In the genomic region with DNA sequence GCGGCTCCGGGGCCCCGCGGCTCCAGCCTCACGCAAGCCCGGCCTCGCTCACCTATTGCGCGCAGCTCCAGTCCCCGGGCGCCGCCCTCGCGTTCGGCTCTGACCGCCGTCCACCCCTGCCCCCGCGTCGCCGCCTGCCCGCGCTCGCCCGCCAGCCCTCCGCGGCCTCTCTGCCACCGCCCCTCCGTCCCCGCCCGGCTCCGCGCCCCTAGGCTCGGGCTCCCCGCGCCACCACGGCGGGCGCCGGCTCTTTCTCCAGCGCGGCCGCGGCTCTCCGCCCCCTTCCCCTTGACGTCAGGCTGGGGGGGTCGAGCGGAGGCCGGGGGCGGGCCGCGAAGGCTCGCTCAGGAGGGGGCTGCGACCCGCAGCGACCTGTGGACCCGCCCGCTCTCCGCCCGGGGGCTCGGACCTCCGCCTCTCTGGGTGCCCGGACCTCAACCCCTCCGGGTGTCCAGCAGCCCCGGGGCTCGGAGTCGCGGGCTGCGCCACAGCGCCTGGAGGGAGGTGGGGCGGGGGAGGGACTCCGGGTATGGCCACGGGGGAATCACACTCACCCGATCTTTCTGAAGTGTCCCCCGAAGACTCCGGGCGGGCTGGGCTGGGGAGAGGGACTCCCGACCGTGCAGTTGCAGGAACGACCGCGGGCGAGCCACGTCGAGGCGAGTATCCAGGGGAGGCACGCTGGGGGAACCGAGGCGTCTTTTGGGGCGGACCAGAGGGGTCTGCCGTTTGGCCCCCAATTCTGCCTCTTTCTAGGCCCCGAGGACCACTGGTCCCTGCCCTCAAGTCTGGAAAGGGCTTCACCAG, we compare ENCODE assay signal across 1 cellular context.
TF ChIP-seq lines count a peak whose summit lies in the region.

TSS of gene SEMA4C (minus strand) at position 257 of the 807 bp plus-strand sequence. CDS start 2,194 bp downstream, outside the sequence.

TF ChIP-seq in HepG2, 621 proteins besides CTCF, POLR2A, EP300 and RAD21 (continued from another document):
- TF ChIP-seq, protein P1, sequence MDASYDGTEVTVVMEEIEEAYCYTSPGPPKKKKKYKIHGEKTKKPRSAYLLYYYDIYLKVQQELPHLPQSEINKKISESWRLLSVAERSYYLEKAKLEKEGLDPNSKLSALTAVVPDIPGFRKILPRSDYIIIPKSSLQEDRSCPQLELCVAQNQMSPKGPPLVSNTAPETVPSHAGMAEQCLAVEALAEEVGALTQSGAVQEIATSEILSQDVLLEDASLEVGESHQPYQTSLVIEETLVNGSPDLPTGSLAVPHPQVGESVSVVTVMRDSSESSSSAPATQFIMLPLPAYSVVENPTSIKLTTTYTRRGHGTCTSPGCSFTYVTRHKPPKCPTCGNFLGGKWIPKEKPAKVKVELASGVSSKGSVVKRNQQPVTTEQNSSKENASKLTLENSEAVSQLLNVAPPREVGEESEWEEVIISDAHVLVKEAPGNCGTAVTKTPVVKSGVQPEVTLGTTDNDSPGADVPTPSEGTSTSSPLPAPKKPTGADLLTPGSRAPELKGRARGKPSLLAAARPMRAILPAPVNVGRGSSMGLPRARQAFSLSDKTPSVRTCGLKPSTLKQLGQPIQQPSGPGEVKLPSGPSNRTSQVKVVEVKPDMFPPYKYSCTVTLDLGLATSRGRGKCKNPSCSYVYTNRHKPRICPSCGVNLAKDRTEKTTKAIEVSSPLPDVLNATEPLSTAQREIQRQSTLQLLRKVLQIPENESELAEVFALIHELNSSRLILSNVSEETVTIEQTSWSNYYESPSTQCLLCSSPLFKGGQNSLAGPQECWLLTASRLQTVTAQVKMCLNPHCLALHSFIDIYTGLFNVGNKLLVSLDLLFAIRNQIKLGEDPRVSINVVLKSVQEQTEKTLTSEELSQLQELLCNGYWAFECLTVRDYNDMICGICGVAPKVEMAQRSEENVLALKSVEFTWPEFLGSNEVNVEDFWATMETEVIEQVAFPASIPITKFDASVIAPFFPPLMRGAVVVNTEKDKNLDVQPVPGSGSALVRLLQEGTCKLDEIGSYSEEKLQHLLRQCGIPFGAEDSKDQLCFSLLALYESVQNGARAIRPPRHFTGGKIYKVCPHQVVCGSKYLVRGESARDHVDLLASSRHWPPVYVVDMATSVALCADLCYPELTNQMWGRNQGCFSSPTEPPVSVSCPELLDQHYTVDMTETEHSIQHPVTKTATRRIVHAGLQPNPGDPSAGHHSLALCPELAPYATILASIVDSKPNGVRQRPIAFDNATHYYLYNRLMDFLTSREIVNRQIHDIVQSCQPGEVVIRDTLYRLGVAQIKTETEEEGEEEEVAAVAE (CRISPR knock-in tag; IDR thresholded peaks at IDR 0.05; ENCODE audit: borderline replicate concordance): no peak
- peak; percentile 56 for TF ChIP-seq ZNF501 (CRISPR knock-in tag; IDR thresholded peaks at IDR 0.05)
- TF ChIP-seq, protein P2, sequence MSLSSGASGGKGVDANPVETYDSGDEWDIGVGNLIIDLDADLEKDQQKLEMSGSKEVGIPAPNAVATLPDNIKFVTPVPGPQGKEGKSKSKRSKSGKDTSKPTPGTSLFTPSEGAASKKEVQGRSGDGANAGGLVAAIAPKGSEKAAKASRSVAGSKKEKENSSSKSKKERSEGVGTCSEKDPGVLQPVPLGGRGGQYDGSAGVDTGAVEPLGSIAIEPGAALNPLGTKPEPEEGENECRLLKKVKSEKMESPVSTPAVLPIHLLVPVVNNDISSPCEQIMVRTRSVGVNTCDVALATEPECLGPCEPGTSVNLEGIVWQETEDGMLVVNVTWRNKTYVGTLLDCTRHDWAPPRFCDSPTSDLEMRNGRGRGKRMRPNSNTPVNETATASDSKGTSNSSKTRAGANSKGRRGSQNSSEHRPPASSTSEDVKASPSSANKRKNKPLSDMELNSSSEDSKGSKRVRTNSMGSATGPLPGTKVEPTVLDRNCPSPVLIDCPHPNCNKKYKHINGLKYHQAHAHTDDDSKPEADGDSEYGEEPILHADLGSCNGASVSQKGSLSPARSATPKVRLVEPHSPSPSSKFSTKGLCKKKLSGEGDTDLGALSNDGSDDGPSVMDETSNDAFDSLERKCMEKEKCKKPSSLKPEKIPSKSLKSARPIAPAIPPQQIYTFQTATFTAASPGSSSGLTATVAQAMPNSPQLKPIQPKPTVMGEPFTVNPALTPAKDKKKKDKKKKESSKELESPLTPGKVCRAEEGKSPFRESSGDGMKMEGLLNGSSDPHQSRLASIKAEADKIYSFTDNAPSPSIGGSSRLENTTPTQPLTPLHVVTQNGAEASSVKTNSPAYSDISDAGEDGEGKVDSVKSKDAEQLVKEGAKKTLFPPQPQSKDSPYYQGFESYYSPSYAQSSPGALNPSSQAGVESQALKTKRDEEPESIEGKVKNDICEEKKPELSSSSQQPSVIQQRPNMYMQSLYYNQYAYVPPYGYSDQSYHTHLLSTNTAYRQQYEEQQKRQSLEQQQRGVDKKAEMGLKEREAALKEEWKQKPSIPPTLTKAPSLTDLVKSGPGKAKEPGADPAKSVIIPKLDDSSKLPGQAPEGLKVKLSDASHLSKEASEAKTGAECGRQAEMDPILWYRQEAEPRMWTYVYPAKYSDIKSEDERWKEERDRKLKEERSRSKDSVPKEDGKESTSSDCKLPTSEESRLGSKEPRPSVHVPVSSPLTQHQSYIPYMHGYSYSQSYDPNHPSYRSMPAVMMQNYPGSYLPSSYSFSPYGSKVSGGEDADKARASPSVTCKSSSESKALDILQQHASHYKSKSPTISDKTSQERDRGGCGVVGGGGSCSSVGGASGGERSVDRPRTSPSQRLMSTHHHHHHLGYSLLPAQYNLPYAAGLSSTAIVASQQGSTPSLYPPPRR (CRISPR knock-in tag; IDR thresholded peaks at IDR 0.05; ENCODE audit: borderline replicate concordance): no peak
- no peak for TF ChIP-seq DPF2 (CRISPR knock-in tag; IDR thresholded peaks at IDR 0.05; ENCODE audit: borderline replicate concordance, low read depth)
- TF ChIP-seq ZNF782 (CRISPR knock-in tag; IDR thresholded peaks at IDR 0.05; ENCODE audit: borderline replicate concordance): 0 out of 2 replicates have a peak, but pooled peaks have one; percentile 39
- 0 out of 2 replicates have a peak, but pooled peaks have one; percentile 3 for TF ChIP-seq TGIF2 (CRISPR knock-in tag; IDR thresholded peaks at IDR 0.05)
- no peak for TF ChIP-seq NCOA1 (CRISPR knock-in tag; IDR thresholded peaks at IDR 0.05)
- TF ChIP-seq RORA (CRISPR knock-in tag; IDR thresholded peaks at IDR 0.05): no peak
- TF ChIP-seq ESRRA (CRISPR knock-in tag; IDR thresholded peaks at IDR 0.05; ENCODE audit: low read depth): peak; percentile 78
- 0 out of 2 replicates have a peak, but pooled peaks have one; percentile 27 for TF ChIP-seq ZNF234 (CRISPR knock-in tag; conservative IDR thresholded peaks at IDR 0.05)
